Comparison of ENCODE assay signal across 1 cellular context in the genomic region with DNA sequence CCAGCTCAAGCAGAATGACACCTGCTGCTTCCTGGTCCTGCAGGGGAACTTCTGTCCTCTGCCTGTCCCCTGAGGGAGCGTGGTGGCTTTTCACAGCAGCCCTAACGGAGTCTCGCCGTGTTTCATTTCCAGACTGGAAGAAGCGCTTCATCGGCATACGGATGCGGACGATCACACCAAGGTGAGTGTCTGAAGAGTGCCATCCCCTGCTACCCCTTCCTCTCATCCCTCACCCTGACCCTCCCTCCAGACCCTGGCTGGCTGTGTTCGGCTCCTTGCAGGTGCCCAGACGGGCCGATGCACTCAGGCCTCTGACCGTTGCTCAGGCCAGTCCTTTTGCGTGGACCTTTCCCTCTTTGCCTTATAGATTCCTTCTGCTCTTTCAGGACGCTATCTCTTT.
TF ChIP-seq lines count a peak whose summit lies in the region.

No MANE protein-coding gene starts in this region.

TF ChIP-seq in HepG2, 621 proteins besides CTCF, POLR2A, EP300 and RAD21 (continued from another document):
- no peak for TF ChIP-seq ZNF570 (CRISPR knock-in tag; IDR thresholded peaks at IDR 0.05; ENCODE audit: borderline replicate concordance)
TF ChIP-seq in HepG2: peak in this region for 0.
